10 cellular contexts compared by ENCODE assay signal in the genomic region with DNA sequence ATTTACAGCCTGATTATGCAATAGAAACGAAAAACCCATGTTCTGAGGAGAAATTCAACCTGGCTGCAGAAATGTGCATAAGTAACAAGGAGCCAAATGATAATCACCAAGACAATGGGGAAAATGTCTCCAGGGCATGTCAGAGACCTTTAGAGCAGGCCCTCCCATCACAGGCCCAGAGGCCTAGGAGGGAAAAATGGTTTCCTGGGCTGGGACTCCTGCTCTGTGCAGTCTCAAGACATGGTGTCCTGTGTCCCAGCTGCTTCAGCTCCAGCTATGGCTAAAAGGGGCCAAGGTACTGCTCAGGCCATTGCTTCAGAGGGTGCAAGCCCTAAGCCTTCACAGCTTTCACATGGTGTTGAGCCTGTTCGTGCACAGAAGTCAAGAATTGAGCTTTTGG.
"Had no signal": no experiment of that assay in that cellular context is flagged by ENCODE, and none has a peak within 500 bp of the region (broad histone marks: within the 10 kb centered on the region; RNA-seq: fewer than 3 reads in every experiment).

No MANE protein-coding gene starts in this region.

- H3K4me3 Mint-ChIP-seq: GM23338, H9, HFFc6 had no signal

- H3K9ac ChIP-seq: GM23248 had no signal

- DNase-seq: GM23248, GOT3, H9, HCEC 1CT, HFFc6 had no signal

- ATAC-seq: GM23338, HCT116 had no signal

- H3K27ac ChIP-seq: GM23248 had no signal

- H3K4me1 ChIP-seq: HAP-1 had no signal

- H3K4me3 ChIP-seq: GM23248, GM23338, HAP-1 had no signal

- FAIRE-seq: H1, H54 had no signal

- H3K36me3 ChIP-seq: HAP-1 had no signal

- H3K4me2 ChIP-seq: GM23338 had no signal

- H3K27ac Mint-ChIP-seq: GM23338, H9, HFFc6 had no signal
